Comparison of ENCODE assay signal across 8 cellular contexts in genomic region chr22:43867839-43868652, GRCh38. TPM values are rescaled to one million over a fixed set of nuclear protein-coding genes. Genes with fewer than 3 reads are reported as not detected.
DNase-seq lines count a peak whose midpoint lies in the region; ATAC-seq and TF ChIP-seq lines count a peak whose summit lies in the region.

No MANE protein-coding gene starts in this region.

- H3K9me3 Mint-ChIP-seq in stimulated activated naive CD8-positive, alpha-beta T cell treated with anti-CD3 and anti-CD28 coated beads, Interleukin-15, amount 100 ng/mL, for 72 hours, result peaks cover 10 to 19% of the 10 kb centered on the region in 2 donors
- H3K9me3 Mint-ChIP-seq in glutamatergic neuron (ENCODE audit: unreplicated experiment), result peaks cover 4% of the 10 kb centered on the region

- H3K36me3 Mint-ChIP-seq in glutamatergic neuron (ENCODE audit: unreplicated experiment), result peaks cover 4% of the 10 kb centered on the region

- peaks cover 51% of the 10 kb centered on the region for H3K27me3 Mint-ChIP-seq in stimulated activated naive CD8-positive, alpha-beta T cell treated with anti-CD3 and anti-CD28 coated beads, Interleukin-15, amount 100 ng/mL, for 72 hours
- peaks cover 1% of the 10 kb centered on the region for H3K27me3 Mint-ChIP-seq in glutamatergic neuron (ENCODE audit: unreplicated experiment)

- H3K27me3 ChIP-seq in WERI-Rb-1 (ENCODE audit: insufficient read depth, low read depth, severe bottlenecking), result no peaks in the 10 kb centered on the region

- no peaks in the 10 kb centered on the region for H3K36me3 ChIP-seq in WERI-Rb-1

- H3K27ac ChIP-seq in WERI-Rb-1, result no peak overlapping the region

- no peak for ATAC-seq in stimulated activated naive CD8-positive, alpha-beta T cell treated with anti-CD3 and anti-CD28 coated beads, Interleukin-15, Interleukin-2, amounts not matched to agents 100 U/mL and 50 U/mL, for 24 hours
- ATAC-seq in stimulated activated naive CD8-positive, alpha-beta T cell treated with anti-CD3 and anti-CD28 coated beads, Interleukin-15, amount 100 ng/mL, for 72 hours, result no peak
- ATAC-seq in GM19035 (IDR thresholded peaks at IDR 0.05; ENCODE audit: unreplicated experiment), result no peak
- ATAC-seq in HG02678 (IDR thresholded peaks at IDR 0.05; ENCODE audit: unreplicated experiment), result no peak

- peak; percentile 30 for DNase-seq in stimulated activated naive CD8-positive, alpha-beta T cell treated with anti-CD3 and anti-CD28 coated beads, Interleukin-15, Interleukin-2, amounts not matched to agents 100 U/mL and 50 U/mL, for 24 hours
- DNase-seq in stimulated activated naive CD8-positive, alpha-beta T cell treated with anti-CD3 and anti-CD28 coated beads, Interleukin-15, amount 100 ng/mL, for 72 hours, result no peak
- DNase-seq in WERI-Rb-1, result peak; percentile 3
- peak in 27 of 42 donors; percentile 10 to 79 (median 44) for DNase-seq in head of caudate nucleus
- DNase-seq in renal cortical epithelial cell (ENCODE audit: low read depth), result peak; percentile 40
- no peak for DNase-seq in glutamatergic neuron

- H3K4me3 Mint-ChIP-seq in stimulated activated naive CD8-positive, alpha-beta T cell treated with anti-CD3 and anti-CD28 coated beads, Interleukin-15, amount 100 ng/mL, for 72 hours, result no peak overlapping the region
- no peak overlapping the region for H3K4me3 Mint-ChIP-seq in glutamatergic neuron (ENCODE audit: unreplicated experiment)

- no peak overlapping the region for H3K4me3 ChIP-seq in WERI-Rb-1 (ENCODE audit: low read depth, low read length)

- H3K27ac Mint-ChIP-seq in stimulated activated naive CD8-positive, alpha-beta T cell treated with anti-CD3 and anti-CD28 coated beads, Interleukin-15, amount 100 ng/mL, for 72 hours, result no peak overlapping the region
- H3K27ac Mint-ChIP-seq in glutamatergic neuron (ENCODE audit: unreplicated experiment), result no peak overlapping the region

- H3K4me1 Mint-ChIP-seq in stimulated activated naive CD8-positive, alpha-beta T cell treated with anti-CD3 and anti-CD28 coated beads, Interleukin-15, amount 100 ng/mL, for 72 hours, result no peaks in the 10 kb centered on the region
- H3K4me1 Mint-ChIP-seq in glutamatergic neuron (ENCODE audit: low read depth, unreplicated experiment), result no peaks in the 10 kb centered on the region

- intact Hi-C loops in head of caudate nucleus (cut with DNase I), result no loop called here

- peaks cover 8% of the 10 kb centered on the region for H3K9me3 ChIP-seq in WERI-Rb-1 (ENCODE audit: severe bottlenecking)

- TF ChIP-seq CTCF in WERI-Rb-1 (IDR thresholded peaks at IDR 0.05; ENCODE audit: low read depth, low read length) (no peak), glutamatergic neuron (IDR thresholded peaks at IDR 0.05; ENCODE audit: partially characterized antibody, unreplicated experiment) (no peak)

RNA-seq across cellular contexts. Expression of gene SULT4A1, which starts 5.7 kb away (rescaled TPM):
- total RNA-seq in renal cortical epithelial cell (0.50 TPM in 1 of 2 replicates, not detected in the other), glutamatergic neuron (ENCODE audit: unreplicated experiment) (79.5 TPM)

RNA-seq across cellular contexts. Expression of gene PNPLA5, which starts 23.8 kb away (rescaled TPM):
- total RNA-seq in renal cortical epithelial cell (not detected in 2 replicates), glutamatergic neuron (ENCODE audit: unreplicated experiment) (not detected)

RNA-seq across cellular contexts. Expression of gene PNPLA3, which starts 55.6 kb away (rescaled TPM):
- total RNA-seq in renal cortical epithelial cell, result 0.80 and 3.0 TPM in 2 replicates
- 14.7 TPM for total RNA-seq in glutamatergic neuron (ENCODE audit: unreplicated experiment)

RNA-seq across cellular contexts. Expression of gene EFCAB6, which starts 55.9 kb away (rescaled TPM):
- total RNA-seq in renal cortical epithelial cell, result 0.69 and 8.4 TPM in 2 replicates
- 0.96 TPM for total RNA-seq in glutamatergic neuron (ENCODE audit: unreplicated experiment)

Comparison
In these comparisons a context has a peak if more than half of its experiments do, and no peak if none do; other contexts are left out.
1. DNase-seq: peak in stimulated activated naive CD8-positive, alpha-beta T cell treated with anti-CD3 and anti-CD28 coated beads, Interleukin-15, Interleukin-2, amounts not matched to agents 100 U/mL and 50 U/mL, for 24 hours (single experiment), WERI-Rb-1 (single experiment), head of caudate nucleus (27 of 42) and renal cortical epithelial cell (single experiment); none in stimulated activated naive CD8-positive, alpha-beta T cell treated with anti-CD3 and anti-CD28 coated beads, Interleukin-15, amount 100 ng/mL, for 72 hours (0 of 2) and glutamatergic neuron (single experiment).
2. RNA of gene SULT4A1, which starts 5.7 kb away (total RNA-seq): 79.5 TPM in glutamatergic neuron (single experiment); 0.50 TPM in renal cortical epithelial cell; every median in the first group is over 10 times any median in the second.